ENCODE assay signal across 11 cellular contexts in the genomic region with DNA sequence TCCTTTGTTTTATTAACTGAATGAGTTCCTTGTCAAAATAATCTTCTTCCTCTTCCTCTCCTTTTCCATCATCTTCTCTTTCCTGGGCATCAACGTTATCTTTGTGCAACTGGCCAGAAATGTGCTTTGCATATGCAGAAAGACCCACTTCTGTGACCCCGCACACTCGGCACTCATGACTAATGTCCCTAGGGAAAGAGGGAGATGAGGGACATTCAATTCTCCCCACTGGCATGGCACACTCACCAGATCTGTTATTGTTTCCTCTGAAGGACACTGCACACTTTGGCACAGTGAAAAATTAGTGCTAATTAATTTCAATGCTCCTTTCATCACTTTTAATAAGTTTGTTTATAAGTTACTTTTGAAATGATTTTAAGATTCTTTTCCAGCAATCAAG. TPM values are rescaled to one million over a fixed set of nuclear protein-coding genes. Genes with fewer than 3 reads are reported as not detected.
DNase-seq lines count a peak whose midpoint lies in the region; ATAC-seq and TF ChIP-seq lines count a peak whose summit lies in the region.
"Had no signal": no experiment of that assay in that cellular context is flagged by ENCODE, and none has a peak within 500 bp of the region (broad histone marks: within the 10 kb centered on the region; RNA-seq: fewer than 3 reads in every experiment).

No MANE protein-coding gene starts in this region.

- CTCF ChIA-PET in AG04450 (lab: Charles Lee), result interaction anchor here (0.6 to 1.5 kb wide), 3 partner anchors 15 to 72 kb away, joined by 3 to 8 read pairs (median 6); no protein-coding TSS in a partner anchor
- CTCF ChIA-PET in activated CD8-positive, alpha-beta memory T cell treated with anti-CD3 and anti-CD28 coated beads, Interleukin-2, amount 10 ng/mL, durations not matched to agents 7 days and 5 days (lab: Charles Lee), result no interaction called here

- ATAC-seq in activated CD8-positive, alpha-beta memory T cell treated with anti-CD3 and anti-CD28 coated beads, Interleukin-2, amount 10 ng/mL, durations not matched to agents 7 days and 5 days, result no peak

- POLR2A ChIA-PET in AG04450 (lab: Yijun Ruan, JAX), result interaction anchor here (0.6 to 1.8 kb wide), 8 partner anchors 12 to 249 kb away, joined by 3 to 8 read pairs (median 6); a partner anchor contains a TSS

- peaks cover 57% of the 10 kb centered on the region for H3K36me3 ChIP-seq in neutrophil

- H3K4me3 ChIP-seq in AG04450 (ENCODE audit: low read depth, low read length) (peak overlapping the region; percentile 60), fibroblast of pulmonary artery (replicated peaks; ENCODE audit: low read depth, low read length) (peak overlapping the region; percentile 37), neutrophil (ENCODE audit: low read depth in 1 of 2, low read length in 1 of 2) (no peak overlapping the region)

- DNase-seq in AG04450 (ENCODE audit: low read depth, low spot score), result no peak
- DNase-seq in SK-MEL-5 (ENCODE audit: low read depth, low spot score), result peak; percentile 35
- peak; percentile 36 for DNase-seq in fibroblast of pulmonary artery (ENCODE audit: low read depth)
- no peak for DNase-seq in activated CD8-positive, alpha-beta memory T cell treated with anti-CD3 and anti-CD28 coated beads, Interleukin-2, amount 10 ng/mL, durations not matched to agents 7 days and 5 days
- no peak for DNase-seq in NOMO-1 treated with DMSO at 0.1 percent for 48 hours (lab: John Stamatoyannopoulos, UW; ENCODE audit: unreplicated experiment)
- no peak for DNase-seq in NK-92 (lab: John Stamatoyannopoulos, UW; ENCODE audit: unreplicated experiment)
- no peak for DNase-seq in GM19238 (ENCODE audit: insufficient read length, low spot score)
- DNase-seq: AML-193; NCI-H345; stimulated activated CD4-positive, alpha-beta T cell treated with anti-CD3 and anti-CD28 coated beads, Interleukin-4, amount 100 ng/mL, for 24 hours had no signal

- peaks cover 7% of the 10 kb centered on the region for H3K36me3 Mint-ChIP-seq in activated CD8-positive, alpha-beta memory T cell treated with anti-CD3 and anti-CD28 coated beads, Interleukin-2, amount 10 ng/mL, durations not matched to agents 7 days and 5 days

- in situ Hi-C loops in SK-MEL-5 (cut with HindIII; ENCODE audit: low pct_unique_long_range_greater_than_20kb, low sequenced_read_pairs), result loop anchor here (25.0 kb wide), 1 partner anchor 195 kb away; a partner anchor contains a TSS

- no peak overlapping the region for H3K27ac Mint-ChIP-seq in activated CD8-positive, alpha-beta memory T cell treated with anti-CD3 and anti-CD28 coated beads, Interleukin-2, amount 10 ng/mL, durations not matched to agents 7 days and 5 days

- H3K27ac ChIP-seq in AG04450 (ENCODE audit: low read depth, low read length) (peak overlapping the region; percentile 94), neutrophil (peak overlapping the region; percentile 18)

- no peaks in the 10 kb centered on the region for H3K9me3 Mint-ChIP-seq in activated CD8-positive, alpha-beta memory T cell treated with anti-CD3 and anti-CD28 coated beads, Interleukin-2, amount 10 ng/mL, durations not matched to agents 7 days and 5 days (ENCODE audit: low read depth)

- H3K4me1 ChIP-seq in neutrophil (ENCODE audit: control insufficient read depth in 1 of 2, insufficient read depth in 1 of 2, low read depth in 1 of 2, low read length in 1 of 2), result peaks cover 5 to 6% of the 10 kb centered on the region in 2 experiments

- no peaks in the 10 kb centered on the region for H3K4me1 Mint-ChIP-seq in activated CD8-positive, alpha-beta memory T cell treated with anti-CD3 and anti-CD28 coated beads, Interleukin-2, amount 10 ng/mL, durations not matched to agents 7 days and 5 days

- H3K4me3 Mint-ChIP-seq in activated CD8-positive, alpha-beta memory T cell treated with anti-CD3 and anti-CD28 coated beads, Interleukin-2, amount 10 ng/mL, durations not matched to agents 7 days and 5 days, result no peak overlapping the region

- H3K27me3 ChIP-seq in AG04450 (ENCODE audit: control insufficient read depth, insufficient read depth, low read length) (no peaks in the 10 kb centered on the region), neutrophil (no peaks in the 10 kb centered on the region)

- TF ChIP-seq CTCF in AG04450 (IDR thresholded peaks at IDR 0.05; ENCODE audit: low read depth, low read length), result no peak
- no peak for TF ChIP-seq CTCF in fibroblast of pulmonary artery (IDR thresholded peaks at IDR 0.05; ENCODE audit: low read length, missing control alignments)
- no peak for TF ChIP-seq CTCF in neutrophil (IDR thresholded peaks at IDR 0.05)

- H3K9me3 ChIP-seq in AG04450 (ENCODE audit: control insufficient read depth, insufficient read depth, low read length) (no peaks in the 10 kb centered on the region), neutrophil (no peaks in the 10 kb centered on the region)

- H3K27me3 Mint-ChIP-seq in activated CD8-positive, alpha-beta memory T cell treated with anti-CD3 and anti-CD28 coated beads, Interleukin-2, amount 10 ng/mL, durations not matched to agents 7 days and 5 days, result no peaks in the 10 kb centered on the region

RNA-seq across cellular contexts. Expression of a gene that starts 34.0 kb away (rescaled TPM):
- polyA plus RNA-seq in AG04450 (2011; rRNA removed), result 60.8 and 67.4 TPM in 2 replicates
- 140 and 201 TPM in 2 replicates for polyA minus RNA-seq in AG04450 (2011; rRNA and poly(A)+ RNA removed)
- 173 and 184 TPM in 2 replicates for total RNA-seq in SK-MEL-5 (2014; rRNA removed; shearing (Covaris generic))
- polyA plus RNA-seq in SK-MEL-5 (2015; cell fraction: cytosol; rRNA removed), result 65.9 and 94.7 TPM in 2 replicates
- polyA plus RNA-seq in SK-MEL-5 (2015; cell fraction: nucleus; rRNA removed), result 31.5 and 38.4 TPM in 2 replicates
- total RNA-seq in activated CD8-positive, alpha-beta memory T cell treated with anti-CD3 and anti-CD28 coated beads, Interleukin-2, amount 10 ng/mL, durations not matched to agents 7 days and 5 days, result 10 to 100 TPM; 41.1 to 51.8 TPM

RNA-seq across cellular contexts. Expression of a gene that starts 38.5 kb away (rescaled TPM):
- polyA plus RNA-seq in AG04450 (2011; rRNA removed), result 65.9 and 83.7 TPM in 2 replicates
- polyA minus RNA-seq in AG04450 (2011; rRNA and poly(A)+ RNA removed), result 33.1 and 41.8 TPM in 2 replicates
- 62.8 and 68.8 TPM in 2 replicates for total RNA-seq in SK-MEL-5 (2014; rRNA removed; shearing (Covaris generic))
- 60.6 and 62.5 TPM in 2 replicates for polyA plus RNA-seq in SK-MEL-5 (2015; cell fraction: cytosol; rRNA removed)
- polyA plus RNA-seq in SK-MEL-5 (2015; cell fraction: nucleus; rRNA removed), result 63.8 and 76.9 TPM in 2 replicates
- total RNA-seq in activated CD8-positive, alpha-beta memory T cell treated with anti-CD3 and anti-CD28 coated beads, Interleukin-2, amount 10 ng/mL, durations not matched to agents 7 days and 5 days, result 10 to 100 TPM; 36.9 to 63.9 TPM

Comparison
In these comparisons a context has a peak if more than half of its experiments do, and no peak if none do; other contexts are left out.
1. DNase-seq: peak in SK-MEL-5 (single experiment) and fibroblast of pulmonary artery (single experiment); none in AG04450 (single experiment), activated CD8-positive, alpha-beta memory T cell treated with anti-CD3 and anti-CD28 coated beads, Interleukin-2, amount 10 ng/mL, durations not matched to agents 7 days and 5 days (single experiment), NOMO-1 treated with DMSO at 0.1 percent for 48 hours (single experiment), NK-92 (single experiment) and GM19238 (single experiment).
2. H3K4me3 ChIP-seq: peak in AG04450 (single experiment) and fibroblast of pulmonary artery (single experiment); none in neutrophil (0 of 2).